ENCODE assay signal across 33 cellular contexts in the genomic region with DNA sequence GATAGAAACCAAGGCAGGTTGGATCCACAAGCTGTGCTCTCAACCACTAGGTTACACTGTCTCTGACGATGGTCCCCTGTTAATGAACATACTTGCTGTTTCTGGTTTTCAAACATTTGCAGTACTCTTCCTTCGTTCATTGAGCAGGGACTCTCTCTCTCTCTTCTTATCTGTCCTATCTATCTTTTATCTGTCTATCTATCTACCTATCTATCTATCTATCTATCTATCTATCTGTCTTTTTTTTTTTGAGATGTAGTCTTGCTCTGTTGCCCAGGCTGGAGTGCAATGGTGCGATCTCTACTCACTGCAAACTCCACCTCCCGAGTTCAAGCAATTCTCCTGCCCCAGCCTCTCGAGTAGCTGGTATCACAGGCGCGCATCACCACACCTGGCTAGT. TPM values are rescaled to one million over a fixed set of nuclear protein-coding genes. Genes with fewer than 3 reads are reported as not detected.
"Had no signal": no experiment of that assay in that cellular context is flagged by ENCODE, and none has a peak within 500 bp of the region (broad histone marks: within the 10 kb centered on the region; RNA-seq: fewer than 3 reads in every experiment).

No MANE protein-coding gene starts in this region.

- DNase-seq: stimulated activated CD4-positive, alpha-beta T cell treated with anti-CD3 and anti-CD28 coated beads, Interleukin-2, amount 100 ng/mL, for 48 hours; stimulated activated CD4-positive, alpha-beta T cell treated with anti-CD3 and anti-CD28 coated beads, Interleukin-4, amount 100 ng/mL, for 1 hour; stimulated activated CD4-positive, alpha-beta T cell treated with anti-CD3 and anti-CD28 coated beads, Interleukin-4, amount 100 ng/mL, for 24 hours; stimulated activated CD4-positive, alpha-beta T cell treated with anti-CD3 and anti-CD28 coated beads, Interleukin-4, amount 100 ng/mL, for 4 hours; stimulated activated CD8-positive, alpha-beta memory T cell treated with anti-CD3 and anti-CD28 coated beads, Interleukin-4, amount 100 ng/mL, for 48 hours; stimulated activated naive B cell treated with anti-CD40 and anti-IgM and Interleukin-4, amounts not matched to agents 10 μg/mL and 1 μg/mL and 100 μg/mL, for 72 hours; stimulated activated naive CD4-positive, alpha-beta T cell; stimulated activated naive CD4-positive, alpha-beta T cell treated with Interleukin-2 at 50 U/mL for 16 hours; stimulated activated naive CD8-positive, alpha-beta T cell treated with anti-CD3 and anti-CD28 coated beads, Interleukin-15, amount 100 ng/mL, for 72 hours; stimulated activated naive CD8-positive, alpha-beta T cell treated with anti-CD3 and anti-CD28 coated beads, Interleukin-15, Interleukin-2, amounts not matched to agents 100 U/mL and 50 U/mL, for 24 hours; stomach; substantia nigra; testis; tibial artery; transverse colon; upper lobe of left lung; upper lobe of right lung; uterus had no signal

- H3K4me3 Mint-ChIP-seq: stimulated activated effector memory CD8-positive, alpha-beta T cell treated with anti-CD3 and anti-CD28 coated beads, Interleukin-12 subunit alpha, Interleukin-12 subunit beta, amount 100 ng/mL, for 72 hours; stimulated activated memory B cell treated with anti-CD40 and anti-IgM and Interleukin-4, amounts not matched to agents 10 μg/mL and 1 μg/mL and 100 μg/mL, for 72 hours; stimulated activated naive B cell treated with anti-CD40 and anti-IgM and Interleukin-4, amounts not matched to agents 10 μg/mL and 1 μg/mL and 100 μg/mL, for 72 hours; stimulated activated naive CD8-positive, alpha-beta T cell treated with anti-CD3 and anti-CD28 coated beads, Interleukin-15, amount 100 ng/mL, for 72 hours; stimulated activated naive CD8-positive, alpha-beta T cell treated with anti-CD3 and anti-CD28 coated beads, Interleukin-15, Interleukin-2, amounts not matched to agents 100 ng/mL and 50 ng/mL, for 24 hours; type B pancreatic cell had no signal

- ATAC-seq: stimulated activated effector memory CD8-positive, alpha-beta T cell treated with anti-CD3 and anti-CD28 coated beads, Interleukin-12 subunit alpha, Interleukin-12 subunit beta, amount 100 ng/mL, for 72 hours; stimulated activated memory B cell treated with anti-CD40 and anti-IgM and Interleukin-4, amounts not matched to agents 10 μg/mL and 1 μg/mL and 100 μg/mL, for 72 hours; stimulated activated naive B cell treated with anti-CD40 and anti-IgM and Interleukin-4, amounts not matched to agents 10 μg/mL and 1 μg/mL and 100 μg/mL, for 72 hours; stimulated activated naive CD8-positive, alpha-beta T cell treated with anti-CD3 and anti-CD28 coated beads, Interleukin-15, amount 100 ng/mL, for 72 hours; stimulated activated naive CD8-positive, alpha-beta T cell treated with anti-CD3 and anti-CD28 coated beads, Interleukin-15, Interleukin-2, amounts not matched to agents 100 U/mL and 50 U/mL, for 24 hours had no signal

- H3K27ac ChIP-seq: stomach, suprapubic skin, testis, thoracic aorta, thyroid gland, tibial artery, tibial nerve, transverse colon, upper lobe of left lung, upper lobe of right lung, uterus, vagina had no signal

- H3K36me3 Mint-ChIP-seq: stimulated activated effector memory CD8-positive, alpha-beta T cell treated with anti-CD3 and anti-CD28 coated beads, Interleukin-12 subunit alpha, Interleukin-12 subunit beta, amount 100 ng/mL, for 72 hours; stimulated activated memory B cell treated with anti-CD40 and anti-IgM and Interleukin-4, amounts not matched to agents 10 μg/mL and 1 μg/mL and 100 μg/mL, for 72 hours; stimulated activated naive B cell treated with anti-CD40 and anti-IgM and Interleukin-4, amounts not matched to agents 10 μg/mL and 1 μg/mL and 100 μg/mL, for 72 hours; type B pancreatic cell had no signal

- H3K4me1 ChIP-seq: suprapubic skin, testis, thyroid gland, tibial artery, tibial nerve, transverse colon, upper lobe of left lung, upper lobe of right lung, uterus, vagina had no signal

- H3K27ac Mint-ChIP-seq: stimulated activated effector memory CD8-positive, alpha-beta T cell treated with anti-CD3 and anti-CD28 coated beads, Interleukin-12 subunit alpha, Interleukin-12 subunit beta, amount 100 ng/mL, for 72 hours; stimulated activated memory B cell treated with anti-CD40 and anti-IgM and Interleukin-4, amounts not matched to agents 10 μg/mL and 1 μg/mL and 100 μg/mL, for 72 hours; stimulated activated naive B cell treated with anti-CD40 and anti-IgM and Interleukin-4, amounts not matched to agents 10 μg/mL and 1 μg/mL and 100 μg/mL, for 72 hours; stimulated activated naive CD8-positive, alpha-beta T cell treated with anti-CD3 and anti-CD28 coated beads, Interleukin-15, Interleukin-2, amounts not matched to agents 100 ng/mL and 50 ng/mL, for 24 hours; type B pancreatic cell had no signal

- H3K4me3 ChIP-seq: stomach, suprapubic skin, testis, thoracic aorta, thyroid gland, tibial artery, tibial nerve, transverse colon, upper lobe of left lung, upper lobe of right lung, uterus, vagina had no signal

- H3K27me3 Mint-ChIP-seq: stimulated activated memory B cell treated with anti-CD40 and anti-IgM and Interleukin-4, amounts not matched to agents 10 μg/mL and 1 μg/mL and 100 μg/mL, for 72 hours; stimulated activated naive CD8-positive, alpha-beta T cell treated with anti-CD3 and anti-CD28 coated beads, Interleukin-15, amount 100 ng/mL, for 72 hours; stimulated activated naive CD8-positive, alpha-beta T cell treated with anti-CD3 and anti-CD28 coated beads, Interleukin-15, Interleukin-2, amounts not matched to agents 100 ng/mL and 50 ng/mL, for 24 hours; type B pancreatic cell had no signal

- H3K27me3 ChIP-seq: suprapubic skin, testis, thyroid gland, tibial artery, transverse colon, upper lobe of left lung, upper lobe of right lung, uterus, vagina had no signal

- H3K9me3 Mint-ChIP-seq: stimulated activated effector memory CD8-positive, alpha-beta T cell treated with anti-CD3 and anti-CD28 coated beads, Interleukin-12 subunit alpha, Interleukin-12 subunit beta, amount 100 ng/mL, for 72 hours; stimulated activated memory B cell treated with anti-CD40 and anti-IgM and Interleukin-4, amounts not matched to agents 10 μg/mL and 1 μg/mL and 100 μg/mL, for 72 hours; stimulated activated naive B cell treated with anti-CD40 and anti-IgM and Interleukin-4, amounts not matched to agents 10 μg/mL and 1 μg/mL and 100 μg/mL, for 72 hours; stimulated activated naive CD8-positive, alpha-beta T cell treated with anti-CD3 and anti-CD28 coated beads, Interleukin-15, amount 100 ng/mL, for 72 hours; stimulated activated naive CD8-positive, alpha-beta T cell treated with anti-CD3 and anti-CD28 coated beads, Interleukin-15, Interleukin-2, amounts not matched to agents 100 ng/mL and 50 ng/mL, for 24 hours; type B pancreatic cell had no signal

- FAIRE-seq: urothelium cell line had no signal

- H3K36me3 ChIP-seq: stomach, suprapubic skin, thoracic aorta, thyroid gland, tibial artery, tibial nerve, transverse colon, upper lobe of left lung, upper lobe of right lung, uterus, vagina had no signal

- H3K9me3 ChIP-seq: stomach, suprapubic skin, testis, thoracic aorta, thyroid gland, tibial artery, tibial nerve, transverse colon, upper lobe of left lung, upper lobe of right lung, uterus, vagina had no signal

- H3K4me1 Mint-ChIP-seq: stimulated activated effector memory CD8-positive, alpha-beta T cell treated with anti-CD3 and anti-CD28 coated beads, Interleukin-12 subunit alpha, Interleukin-12 subunit beta, amount 100 ng/mL, for 72 hours; stimulated activated memory B cell treated with anti-CD40 and anti-IgM and Interleukin-4, amounts not matched to agents 10 μg/mL and 1 μg/mL and 100 μg/mL, for 72 hours; stimulated activated naive B cell treated with anti-CD40 and anti-IgM and Interleukin-4, amounts not matched to agents 10 μg/mL and 1 μg/mL and 100 μg/mL, for 72 hours; stimulated activated naive CD8-positive, alpha-beta T cell treated with anti-CD3 and anti-CD28 coated beads, Interleukin-15, amount 100 ng/mL, for 72 hours had no signal

RNA-seq across cellular contexts. Expression of a gene that starts 9.4 kb away (rescaled TPM):
- total RNA-seq: stomach, subcutaneous adipose tissue, suprapubic skin, temporal lobe, thoracic aorta, thyroid gland, tibial nerve, transverse colon, upper lobe of left lung, upper lobe of right lung, ureter, urinary bladder, uterus, vagina had no signal
- polyA plus RNA-seq: stomach, thymus, urinary bladder had no signal
